Comparison of ENCODE assay signal across 1 cellular context in the genomic region with DNA sequence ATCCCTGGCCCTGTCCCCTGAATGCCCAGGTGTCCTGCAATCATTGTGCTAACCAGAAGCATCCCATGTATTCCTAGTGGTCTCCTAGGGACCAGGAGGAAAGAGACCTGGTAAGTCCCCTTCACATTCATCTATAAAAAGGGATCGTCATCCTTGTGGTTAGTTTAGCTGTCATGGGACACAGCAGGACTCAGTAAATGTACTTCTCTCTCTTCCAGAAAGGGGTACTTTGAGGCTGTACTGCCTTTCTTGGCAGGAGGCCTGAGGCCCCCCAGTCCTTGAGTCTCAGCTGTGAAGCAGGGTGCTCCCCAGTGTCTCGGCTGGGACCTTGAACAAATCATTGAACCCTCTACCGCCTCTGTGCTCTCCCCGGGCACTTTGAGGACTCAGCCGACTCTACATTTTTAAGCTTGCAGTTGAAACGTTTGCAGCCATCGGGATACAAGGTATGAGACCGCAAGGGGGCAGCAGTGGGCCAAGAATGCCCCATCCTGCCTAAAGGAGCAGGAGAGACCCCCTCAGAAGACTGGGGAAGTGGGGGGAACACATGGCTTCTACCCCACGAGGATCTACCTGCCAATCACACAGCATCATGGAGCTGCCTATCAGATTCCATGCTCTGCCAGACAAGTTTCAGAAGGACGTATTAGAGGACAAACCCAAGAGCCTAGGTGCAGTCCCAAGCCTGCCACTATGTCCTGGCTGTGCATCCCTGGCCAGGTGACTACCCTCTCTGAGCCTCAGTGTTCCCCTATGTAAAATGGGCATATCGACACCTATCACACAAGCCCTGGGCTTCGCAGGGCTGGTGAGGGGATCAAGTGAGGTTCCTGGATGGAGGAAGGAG.
TF ChIP-seq lines count a peak whose summit lies in the region.

No MANE protein-coding gene starts in this region.

TF ChIP-seq in HCT116, 20 proteins besides CTCF, POLR2A, EP300 and RAD21:
- TF ChIP-seq YY1 (IDR thresholded peaks at IDR 0.05; ENCODE audit: extremely low read depth, insufficient replicate concordance, low read depth, low read length) (peak; percentile 35), SRF (IDR thresholded peaks at IDR 0.05; ENCODE audit: low read depth) (no peak)
